8 cellular contexts compared by ENCODE assay signal in genomic region chr16:70298988-70299938, GRCh38. TPM values are rescaled to one million over a fixed set of nuclear protein-coding genes. Genes with fewer than 3 reads are reported as not detected.
A peak's percentile ranks its signal among the peaks of the same experiment; 100 is the strongest.
DNase-seq lines count a peak whose midpoint lies in the region; ATAC-seq and TF ChIP-seq lines count a peak whose summit lies in the region.

Gene DDX19B (plus strand): TSS chr16:70299186. CDS start chr16:70299298, 112 bp downstream.

- H3K9me3 Mint-ChIP-seq in activated naive CD4-positive, alpha-beta T cell treated with anti-CD3 and anti-CD28 coated beads, Interleukin-2, amount 50 U/mL, for 72 hours: peaks cover 10 to 16% of the 10 kb centered on the region in 2 donors

- H2AFZ ChIP-seq in Loucy (ENCODE audit: low read length): peak within 1 kb of the TSS; percentile 88

- ATAC-seq in GM21737 (IDR thresholded peaks at IDR 0.05; ENCODE audit: unreplicated experiment): peak; percentile 85
- peak; percentile 81 to 87 for ATAC-seq in activated naive CD4-positive, alpha-beta T cell treated with anti-CD3 and anti-CD28 coated beads, Interleukin-2, amount 50 U/mL, for 72 hours

- peak within 1 kb of the TSS; percentile 94 for H3K4me3 ChIP-seq in Loucy (ENCODE audit: low read length, poor library complexity, severe bottlenecking)

- peak within 1 kb of the TSS; percentile 94 for H3K9ac ChIP-seq in Loucy (ENCODE audit: low read depth, low read length, poor library complexity, severe bottlenecking)

- peak within 1 kb of the TSS; percentile 87 for H3K4me2 ChIP-seq in Loucy (ENCODE audit: low read depth, low read length, poor library complexity, severe bottlenecking)

- DNase-seq in DMS114 treated with DMSO at 0.1 percent for 48 hours (lab: John Stamatoyannopoulos, UW; ENCODE audit: unreplicated experiment): peak; percentile 67
- peak; percentile 67 for DNase-seq in SK-N-DZ (ENCODE audit: low spot score)
- peak; percentile 44 to 73 for DNase-seq in activated naive CD4-positive, alpha-beta T cell treated with anti-CD3 and anti-CD28 coated beads, Interleukin-2, amount 50 U/mL, for 72 hours (ENCODE audit: low spot score in 2 of 2)
- peak; percentile 5 for DNase-seq in glomerular endothelial cell (ENCODE audit: extremely low read depth, low read depth, low spot score)
- DNase-seq in nucleus accumbens (lab: John Stamatoyannopoulos, UW): peak in 55 of 56 donors; percentile 2 to 86 (median 62)

- no peaks in the 10 kb centered on the region for H3K36me3 ChIP-seq in Loucy (ENCODE audit: insufficient read depth, low read length)

- no peak for TF ChIP-seq CTCF in Loucy (conservative IDR thresholded peaks at IDR 0.05; ENCODE audit: low read length)

- peaks cover 18% of the 10 kb centered on the region for H3K4me1 ChIP-seq in Loucy (ENCODE audit: insufficient read depth, low read length, poor library complexity, severe bottlenecking)

- H3K27ac Mint-ChIP-seq in activated naive CD4-positive, alpha-beta T cell treated with anti-CD3 and anti-CD28 coated beads, Interleukin-2, amount 50 U/mL, for 72 hours: peak within 1 kb of the TSS; percentile 93 to 96

- 0 out of 2 replicates have a peak, but pooled peaks cover 6% of the 10 kb centered on the region for H3K9me3 ChIP-seq in Loucy (ENCODE audit: insufficient read depth, low read depth, low read length)

- peak within 1 kb of the TSS; percentile 95 for H3K27ac ChIP-seq in temporal lobe (ENCODE audit: low read depth, low read length)

- no peaks in the 10 kb centered on the region for H3K27me3 ChIP-seq in Loucy (ENCODE audit: insufficient read depth, low read length, poor library complexity, severe bottlenecking)

- no peaks in the 10 kb centered on the region for H3F3A ChIP-seq in Loucy (ENCODE audit: low read depth)

- H3K9me2 ChIP-seq in Loucy (replicated peaks; ENCODE audit: low read depth, low read length): no peaks in the 10 kb centered on the region

- peaks cover 37 to 39% of the 10 kb centered on the region in 2 donors for H3K36me3 Mint-ChIP-seq in activated naive CD4-positive, alpha-beta T cell treated with anti-CD3 and anti-CD28 coated beads, Interleukin-2, amount 50 U/mL, for 72 hours

- peaks cover 56% of the 10 kb centered on the region for H3K79me2 ChIP-seq in Loucy (ENCODE audit: insufficient read depth, low read length)

- no peaks in the 10 kb centered on the region for H4K20me1 ChIP-seq in Loucy (ENCODE audit: insufficient read depth, low read length, poor library complexity, severe bottlenecking)

RNA-seq across cellular contexts. Expression of gene DDX19B, which starts in this region (rescaled TPM):
- 39.7 and 53.4 TPM in 2 replicates for polyA plus RNA-seq in SK-N-DZ (2014; cell fraction: cytosol; rRNA removed)
- polyA plus RNA-seq in SK-N-DZ (2014; cell fraction: nucleus; rRNA removed): 19.8 and 44.4 TPM in 2 replicates
- total RNA-seq in activated naive CD4-positive, alpha-beta T cell treated with anti-CD3 and anti-CD28 coated beads, Interleukin-2, amount 50 U/mL, for 72 hours: 10 to 100 TPM; 21.6 to 32.6 TPM
- 21.4 and 30.0 TPM in 2 replicates for total RNA-seq in glomerular endothelial cell
- total RNA-seq in temporal lobe: 18.7 TPM

Comparison
In these comparisons a context has a peak if more than half of its experiments do, and no peak if none do; other contexts are left out.
1. Peak in every context shown above with its lines: DNase-seq, ATAC-seq, H3K4me3 ChIP-seq and H3K27ac ChIP-seq.
2. DNase-seq: peak in every context shown above with its lines; median percentile 67 in DMS114 treated with DMSO at 0.1 percent for 48 hours; 67 in SK-N-DZ; 62 in nucleus accumbens; 58 in activated naive CD4-positive, alpha-beta T cell treated with anti-CD3 and anti-CD28 coated beads, Interleukin-2, amount 50 U/mL, for 72 hours; 5 in glomerular endothelial cell.